Comparison of ENCODE assay signal across 3 cellular contexts in genomic region chr1:28541414-28542015, GRCh38. TPM values are rescaled to one million over a fixed set of nuclear protein-coding genes. Genes with fewer than 3 reads are reported as not detected.
"Had no signal": no experiment of that assay in that cellular context is flagged by ENCODE, and none has a peak within 500 bp of the region (broad histone marks: within the 10 kb centered on the region; RNA-seq: fewer than 3 reads in every experiment).

No MANE protein-coding gene starts in this region.

RNA-seq across cellular contexts. Expression of gene RAB42, which starts 50.5 kb away (rescaled TPM):
- total RNA-seq: activated CD4-positive, alpha-beta T cell treated with anti-CD3 and anti-CD28 coated beads, Interleukin-2, amount 10 ng/mL, durations not matched to agents 7 days and 5 days; activated CD8-positive, alpha-beta T cell treated with anti-CD3 and anti-CD28 coated beads, Interleukin-2, amount 10 ng/mL, durations not matched to agents 7 days and 5 days; ascending aorta had no signal
